In genomic region chr15:66622677-66623076, GRCh38 we compare ENCODE assay signal across 19 cellular contexts. TPM values are rescaled to one million over a fixed set of nuclear protein-coding genes. Genes with fewer than 3 reads are reported as not detected.
DNase-seq lines count a peak whose midpoint lies in the region; ATAC-seq and TF ChIP-seq lines count a peak whose summit lies in the region.
"Had no signal": no experiment of that assay in that cellular context is flagged by ENCODE, and none has a peak within 500 bp of the region (broad histone marks: within the 10 kb centered on the region; RNA-seq: fewer than 3 reads in every experiment).

No MANE protein-coding gene starts in this region.

- ATAC-seq in esophagus mucosa (no peak), HG02623 (IDR thresholded peaks at IDR 0.05; ENCODE audit: unreplicated experiment) (no peak)
- ATAC-seq: activated CD8-positive, alpha-beta memory T cell treated with anti-CD3 and anti-CD28 coated beads, Interleukin-2, amount 10 ng/mL, durations not matched to agents 7 days and 5 days; activated naive CD4-positive, alpha-beta T cell treated with anti-CD3 and anti-CD28 coated beads, Interleukin-2, amount 50 U/mL, for 72 hours; gastroesophageal sphincter; stimulated activated effector memory CD8-positive, alpha-beta T cell treated with anti-CD3 and anti-CD28 coated beads, Interleukin-12 subunit alpha, Interleukin-12 subunit beta, amount 100 ng/mL, for 72 hours had no signal

- peak overlapping the region; percentile 72; the same call in 1 of the 2 replicates for H3K27ac ChIP-seq in HUES6 (ENCODE audit: low read depth, low read length)
- H3K27ac ChIP-seq: parathyroid adenoma, SJSA1, WERI-Rb-1 had no signal

- peaks cover 52% of the 10 kb centered on the region for H3K4me1 ChIP-seq in HUES6 (ENCODE audit: control insufficient read depth, insufficient read depth, low read length)
- H3K4me1 ChIP-seq: parathyroid adenoma had no signal

- peak overlapping the region; percentile 17 for H3K9ac ChIP-seq in HUES6 (ENCODE audit: low read length)
- H3K9ac ChIP-seq: parathyroid adenoma had no signal

- TF ChIP-seq CTCF in endothelial cell (IDR thresholded peaks at IDR 0.05; ENCODE audit: unreplicated experiment), result no peak
- no peak for TF ChIP-seq CTCF in nephron progenitor cell (IDR thresholded peaks at IDR 0.05)

- H3K36me3 ChIP-seq in HUES6 (ENCODE audit: control insufficient read depth, insufficient read depth, low read length), result no peaks in the 10 kb centered on the region
- H3K36me3 ChIP-seq: gastroesophageal sphincter, SJSA1, WERI-Rb-1 had no signal

- H3K9me3 ChIP-seq in HUES6 (ENCODE audit: control insufficient read depth, insufficient read depth, low read depth, low read length), result no peaks in the 10 kb centered on the region
- H3K9me3 ChIP-seq: gastroesophageal sphincter, SJSA1 had no signal

- H3K4me1 Mint-ChIP-seq in endothelial cell (ENCODE audit: unreplicated experiment) (peaks cover 25% of the 10 kb centered on the region), nephron progenitor cell (peaks cover 26% of the 10 kb centered on the region)
- H3K4me1 Mint-ChIP-seq: stimulated activated effector memory CD8-positive, alpha-beta T cell treated with anti-CD3 and anti-CD28 coated beads, Interleukin-12 subunit alpha, Interleukin-12 subunit beta, amount 100 ng/mL, for 72 hours had no signal

- H3K27me3 Mint-ChIP-seq in endothelial cell (ENCODE audit: unreplicated experiment) (peaks cover 5% of the 10 kb centered on the region), nephron progenitor cell (ENCODE audit: low read depth, poor library complexity) (peaks cover 19% of the 10 kb centered on the region)

- no peaks in the 10 kb centered on the region; the same call in 1 of the 2 replicates for H3K27me3 ChIP-seq in HUES6 (ENCODE audit: control insufficient read depth, insufficient read depth, low read length)
- H3K27me3 ChIP-seq: SJSA1 had no signal

- DNase-seq in AG08395 (ENCODE audit: low spot score), result peak; percentile 42
- DNase-seq in endothelial cell (ENCODE audit: low spot score), result no peak
- DNase-seq in nephron progenitor cell, result no peak
- DNase-seq in midbrain (lab: John Stamatoyannopoulos, UW), result no peak
- DNase-seq in NCI-H1436 treated with DMSO at 0.1 percent for 48 hours (lab: John Stamatoyannopoulos, UW), result no peak
- DNase-seq: activated CD8-positive, alpha-beta memory T cell treated with anti-CD3 and anti-CD28 coated beads, Interleukin-2, amount 10 ng/mL, durations not matched to agents 7 days and 5 days; left cardiac atrium; NCI-H1694; NCI-H748 treated with DMSO at 0.1 percent for 48 hours; WERI-Rb-1 had no signal

- H3K4me3 Mint-ChIP-seq in endothelial cell (ENCODE audit: unreplicated experiment) (no peak overlapping the region), nephron progenitor cell (peak overlapping the region; percentile 68)
- H3K4me3 Mint-ChIP-seq: activated CD8-positive, alpha-beta memory T cell treated with anti-CD3 and anti-CD28 coated beads, Interleukin-2, amount 10 ng/mL, durations not matched to agents 7 days and 5 days; B cell; stimulated activated effector memory CD8-positive, alpha-beta T cell treated with anti-CD3 and anti-CD28 coated beads, Interleukin-12 subunit alpha, Interleukin-12 subunit beta, amount 100 ng/mL, for 72 hours had no signal

- H3K27ac Mint-ChIP-seq in endothelial cell (ENCODE audit: unreplicated experiment), result peak overlapping the region; percentile 42
- H3K27ac Mint-ChIP-seq in nephron progenitor cell, result no peak overlapping the region
- H3K27ac Mint-ChIP-seq: activated CD8-positive, alpha-beta memory T cell treated with anti-CD3 and anti-CD28 coated beads, Interleukin-2, amount 10 ng/mL, durations not matched to agents 7 days and 5 days; activated naive CD4-positive, alpha-beta T cell treated with anti-CD3 and anti-CD28 coated beads, Interleukin-2, amount 50 U/mL, for 72 hours; B cell; stimulated activated effector memory CD8-positive, alpha-beta T cell treated with anti-CD3 and anti-CD28 coated beads, Interleukin-12 subunit alpha, Interleukin-12 subunit beta, amount 100 ng/mL, for 72 hours had no signal

- H3K36me3 Mint-ChIP-seq in endothelial cell (ENCODE audit: low read depth, unreplicated experiment), result no peaks in the 10 kb centered on the region
- no peaks in the 10 kb centered on the region for H3K36me3 Mint-ChIP-seq in nephron progenitor cell (ENCODE audit: low read depth)
- H3K36me3 Mint-ChIP-seq: activated CD8-positive, alpha-beta memory T cell treated with anti-CD3 and anti-CD28 coated beads, Interleukin-2, amount 10 ng/mL, durations not matched to agents 7 days and 5 days; activated naive CD4-positive, alpha-beta T cell treated with anti-CD3 and anti-CD28 coated beads, Interleukin-2, amount 50 U/mL, for 72 hours; stimulated activated effector memory CD8-positive, alpha-beta T cell treated with anti-CD3 and anti-CD28 coated beads, Interleukin-12 subunit alpha, Interleukin-12 subunit beta, amount 100 ng/mL, for 72 hours had no signal

- H3K9me3 Mint-ChIP-seq in endothelial cell (ENCODE audit: unreplicated experiment) (no peaks in the 10 kb centered on the region), nephron progenitor cell (no peaks in the 10 kb centered on the region)
- H3K9me3 Mint-ChIP-seq: activated naive CD4-positive, alpha-beta T cell treated with anti-CD3 and anti-CD28 coated beads, Interleukin-2, amount 50 U/mL, for 72 hours; stimulated activated effector memory CD8-positive, alpha-beta T cell treated with anti-CD3 and anti-CD28 coated beads, Interleukin-12 subunit alpha, Interleukin-12 subunit beta, amount 100 ng/mL, for 72 hours had no signal

- no peak overlapping the region for H3K4me3 ChIP-seq in HUES6 (ENCODE audit: low read depth, low read length)
- H3K4me3 ChIP-seq: SJSA1 had no signal

RNA-seq across cellular contexts. Expression of gene LCTL, which starts 56.9 kb away (rescaled TPM):
- total RNA-seq in endothelial cell (ENCODE audit: unreplicated experiment) (not detected), esophagus mucosa (not detected)
- total RNA-seq: activated CD8-positive, alpha-beta memory T cell treated with anti-CD3 and anti-CD28 coated beads, Interleukin-2, amount 10 ng/mL, durations not matched to agents 7 days and 5 days; activated naive CD4-positive, alpha-beta T cell treated with anti-CD3 and anti-CD28 coated beads, Interleukin-2, amount 50 U/mL, for 72 hours; B cell; gastroesophageal sphincter; left cardiac atrium had no signal
